ENCODE assay signal across 11 cellular contexts in genomic region chr12:32140867-32141266, GRCh38. TPM values are rescaled to one million over a fixed set of nuclear protein-coding genes. Genes with fewer than 3 reads are reported as not detected.
A peak's percentile ranks its signal among the peaks of the same experiment; 100 is the strongest.
DNase-seq lines count a peak whose midpoint lies in the region; ATAC-seq, FAIRE-seq and TF ChIP-seq lines count a peak whose summit lies in the region.
"Had no signal": no experiment of that assay in that cellular context is flagged by ENCODE, and none has a peak within 500 bp of the region (broad histone marks: within the 10 kb centered on the region; RNA-seq: fewer than 3 reads in every experiment).

No MANE protein-coding gene starts in this region.

- no peak overlapping the region for H2AK5ac ChIP-seq in H1 (ENCODE audit: low read depth, low read length)

- no peak for TF ChIP-seq POLR2A in H1 (IDR thresholded peaks at IDR 0.05; ENCODE audit: control extremely low read depth in 1 of 2, low read depth in 2 of 2, low read length in 2 of 2)

- H3K4me1 Mint-ChIP-seq in GM23338 (peaks cover 46% of the 10 kb centered on the region), neural crest cell (peaks cover 32% of the 10 kb centered on the region)
- peaks cover 12% of the 10 kb centered on the region for H3K4me1 Mint-ChIP-seq in activated CD4-positive, alpha-beta T cell treated with anti-CD3 and anti-CD28 coated beads, Interleukin-2, amount 10 ng/mL, durations not matched to agents 24 days and 14 days

- H4K8ac ChIP-seq in H1 (ENCODE audit: extremely low read depth, insufficient read depth, low read length), result no peak overlapping the region

- TF ChIP-seq CTCF in GM23338 (conservative IDR thresholded peaks at IDR 0.05; ENCODE audit: low read depth in 2 of 2) (no peak), H1 (IDR thresholded peaks at IDR 0.05; ENCODE audit: control extremely low read depth in 1 of 3, insufficient read depth in 1 of 3, low read depth in 1 of 3, low read length in 3 of 3) (no peak), neural crest cell (conservative IDR thresholded peaks at IDR 0.05) (no peak)

- peaks cover 4% of the 10 kb centered on the region; the same call in 1 of the 2 replicates for H3F3A ChIP-seq in GM23338 (replicated peaks; ENCODE audit: low read depth)

- H3K9me2 ChIP-seq in GM23338 (ENCODE audit: insufficient read depth), result no peaks in the 10 kb centered on the region

- no peak for TF ChIP-seq RAD21 in H1 (IDR thresholded peaks at IDR 0.05 in 1 of 2, conservative IDR thresholded peaks at IDR 0.05 in 1 of 2; ENCODE audit: low read depth in 2 of 2, low read length in 2 of 2)

- no peaks in the 10 kb centered on the region for H3K36me3 Mint-ChIP-seq in GM23338 (ENCODE audit: low read depth)
- no peaks in the 10 kb centered on the region for H3K36me3 Mint-ChIP-seq in neural crest cell (ENCODE audit: low read depth)
- H3K36me3 Mint-ChIP-seq in activated CD4-positive, alpha-beta T cell treated with anti-CD3 and anti-CD28 coated beads, Interleukin-2, amount 10 ng/mL, durations not matched to agents 24 days and 14 days (ENCODE audit: low read depth), result no peaks in the 10 kb centered on the region

- no peak overlapping the region for H3K27ac Mint-ChIP-seq in GM23338
- no peak overlapping the region for H3K27ac Mint-ChIP-seq in neural crest cell (ENCODE audit: unreplicated experiment)
- H3K27ac Mint-ChIP-seq in activated CD4-positive, alpha-beta T cell treated with anti-CD3 and anti-CD28 coated beads, Interleukin-2, amount 10 ng/mL, durations not matched to agents 24 days and 14 days, result no peak overlapping the region

- H4K20me1 ChIP-seq in GM23338 (replicated peaks; ENCODE audit: insufficient read depth), result peaks cover 20% of the 10 kb centered on the region
- peaks cover 0 to 5% of the 10 kb centered on the region in 2 experiments for H4K20me1 ChIP-seq in H1 (replicated peaks in 1 of 2; ENCODE audit: control insufficient read depth in 1 of 2, insufficient read depth in 2 of 2, low read length in 2 of 2)

- no peak overlapping the region for H2BK12ac ChIP-seq in H1 (ENCODE audit: low read depth, low read length)

- H3K79me2 ChIP-seq in GM23338 (replicated peaks; ENCODE audit: insufficient read depth), result peaks cover 90% of the 10 kb centered on the region
- H3K79me2 ChIP-seq in H1 (ENCODE audit: control insufficient read depth in 1 of 2, insufficient read depth in 2 of 2, low read length in 2 of 2), result peaks cover 4 to 73% of the 10 kb centered on the region in 2 experiments

- CTCF ChIA-PET in H1 (lab: Charles Lee; ENCODE audit: partially characterized antibody), result interaction anchor here (1.2 to 1.3 kb wide), 3 partner anchors 27 to 488 kb away, joined by 4 read pairs; no protein-coding TSS in a partner anchor

- H3K9ac ChIP-seq in H1 (replicated peaks in 1 of 4; ENCODE audit: extremely low read depth in 1 of 4, low read depth in 3 of 4, low read length in 3 of 4), result no peak overlapping the region

- H3K14ac ChIP-seq in H1 (ENCODE audit: insufficient read length), result no peak overlapping the region

- H2BK120ac ChIP-seq in H1 (replicated peaks; ENCODE audit: low read depth, low read length), result no peak overlapping the region

- 89% methylated on average over 12 of the region's 12 CpGs; no CpG with 5 or more reads in 1 of the 2 experiments for WGBS in H1 (ENCODE audit: extremely low coverage in 1 of 2, insufficient coverage in 1 of 2, insufficient read length in 1 of 2, insufficient replicate concordance in 2 of 2, low coverage in 1 of 2, low lambda C conversion rate in 2 of 2, missing lambda C conversion rate in 1 of 2), 2 experiments

- no peak for DNase-seq in GM23338 (ENCODE audit: low spot score)
- peak; percentile 83 to 90 for DNase-seq in NCI-H446 (lab: John Stamatoyannopoulos, UW)
- DNase-seq in H1 (ENCODE audit: low read depth in 1 of 2, low spot score in 2 of 2), result no peak
- no peak for DNase-seq in neural crest cell (ENCODE audit: low read depth, low spot score)
- DNase-seq in activated CD4-positive, alpha-beta T cell treated with anti-CD3 and anti-CD28 coated beads, Interleukin-2, amount 10 ng/mL, durations not matched to agents 24 days and 14 days, result no peak
- no peak for DNase-seq in NCI-H1417 treated with DMSO at 0.1 percent for 48 hours (lab: John Stamatoyannopoulos, UW)
- DNase-seq: activated naive CD4-positive, alpha-beta T cell treated with Interleukin-2 at 50 U/mL for 16 hours; CD8-positive, alpha-beta memory T cell; NCI-H2107 had no signal

- H2BK20ac ChIP-seq in H1 (ENCODE audit: low read length), result no peak overlapping the region

- ATAC-seq in GM23338 (no peak), GM21526 (IDR thresholded peaks at IDR 0.05; ENCODE audit: low FRiP score, unreplicated experiment) (no peak)

- H3K18ac ChIP-seq in H1 (ENCODE audit: extremely low read depth, low read length), result no peak overlapping the region

- H3K27me3 Mint-ChIP-seq in GM23338 (ENCODE audit: insufficient read depth, low read depth, poor library complexity), result peaks cover 9% of the 10 kb centered on the region
- no peaks in the 10 kb centered on the region for H3K27me3 Mint-ChIP-seq in neural crest cell (ENCODE audit: low read depth)
- peaks cover 17% of the 10 kb centered on the region for H3K27me3 Mint-ChIP-seq in activated CD4-positive, alpha-beta T cell treated with anti-CD3 and anti-CD28 coated beads, Interleukin-2, amount 10 ng/mL, durations not matched to agents 24 days and 14 days
- H3K27me3 Mint-ChIP-seq: CD8-positive, alpha-beta memory T cell had no signal

- H3K27ac ChIP-seq in GM23338 (ENCODE audit: low read depth), result 0 out of 2 replicates have a peak overlapping the region, but pooled peaks have one; percentile 95
- no peak overlapping the region for H3K27ac ChIP-seq in H1 (ENCODE audit: low read depth, low read length)

- no peaks in the 10 kb centered on the region for H3K27me3 ChIP-seq in GM23338 (ENCODE audit: insufficient read depth)
- H3K27me3 ChIP-seq in H1 (replicated peaks in 1 of 4; ENCODE audit: control insufficient read depth in 3 of 4, extremely low read depth in 1 of 4, insufficient read depth in 3 of 4, low read length in 3 of 4), result no peaks in the 10 kb centered on the region

- H4K5ac ChIP-seq in H1 (ENCODE audit: insufficient read length, low read depth, low read length), result no peak overlapping the region

- FAIRE-seq in H1 (lab: Jason Lieb, UNC), result peak; percentile 48
- FAIRE-seq: keratinocyte had no signal

- H3K4me1 ChIP-seq in GM23338 (ENCODE audit: insufficient read depth) (peaks cover 60% of the 10 kb centered on the region), H1 (replicated peaks in 1 of 4; ENCODE audit: control insufficient read depth in 3 of 4, insufficient read depth in 4 of 4, low read length in 3 of 4) (peaks cover 2 to 19% (median 11%) of the 10 kb centered on the region in 4 experiments; a peak in 5 of 7 replicates)

- no peak overlapping the region for H3K23ac ChIP-seq in H1 (ENCODE audit: insufficient read length)

- no peak overlapping the region for H4K91ac ChIP-seq in H1 (replicated peaks; ENCODE audit: insufficient read length, low read length)

- peak overlapping the region; percentile 73 for H3K4me3 Mint-ChIP-seq in GM23338
- H3K4me3 Mint-ChIP-seq in neural crest cell, result peak overlapping the region; percentile 84
- no peak overlapping the region for H3K4me3 Mint-ChIP-seq in activated CD4-positive, alpha-beta T cell treated with anti-CD3 and anti-CD28 coated beads, Interleukin-2, amount 10 ng/mL, durations not matched to agents 24 days and 14 days

- TF ChIP-seq EP300 in H1 (IDR thresholded peaks at IDR 0.05; ENCODE audit: borderline replicate concordance in 1 of 2, low read depth in 2 of 2, low read length in 2 of 2), result no peak

- H3K9me3 ChIP-seq in H1 (ENCODE audit: insufficient read depth in 2 of 2, low read depth in 1 of 2, low read length in 1 of 2), result no peaks in the 10 kb centered on the region

- H2AFZ ChIP-seq in GM23338 (no peak overlapping the region), H1 (ENCODE audit: low read length) (no peak overlapping the region)

- H3K9me3 Mint-ChIP-seq in GM23338, result no peaks in the 10 kb centered on the region
- H3K9me3 Mint-ChIP-seq in neural crest cell, result no peaks in the 10 kb centered on the region
- H3K9me3 Mint-ChIP-seq in activated CD4-positive, alpha-beta T cell treated with anti-CD3 and anti-CD28 coated beads, Interleukin-2, amount 10 ng/mL, durations not matched to agents 24 days and 14 days, result no peaks in the 10 kb centered on the region

- H3K4ac ChIP-seq in H1 (replicated peaks; ENCODE audit: insufficient read length, low read depth, low read length), result no peak overlapping the region

- no peak overlapping the region for H2BK15ac ChIP-seq in H1 (ENCODE audit: low read length)

- H3K4me3 ChIP-seq in GM23338 (0 out of 2 replicates have a peak overlapping the region, but pooled peaks have one; percentile 51), H1 (ENCODE audit: extremely low read depth in 1 of 4, insufficient read depth in 2 of 4, low read depth in 3 of 4, low read length in 4 of 4) (peak overlapping the region in 1 of 4 experiments; percentile 59; a peak in 1 of 8 replicates)

- no peak overlapping the region for H2BK5ac ChIP-seq in H1 (ENCODE audit: low read depth, low read length)

- intact Hi-C loops in activated CD4-positive, alpha-beta T cell treated with anti-CD3 and anti-CD28 coated beads, Interleukin-2, amount 10 ng/mL, durations not matched to agents 24 days and 14 days (cut with micrococcal nuclease), result no loop called here

- peaks cover 3% of the 10 kb centered on the region; the same call in 1 of the 2 replicates for H3K23me2 ChIP-seq in H1 (ENCODE audit: low read depth, low read length)

- H3K36me3 ChIP-seq in GM23338 (ENCODE audit: insufficient read depth), result no peaks in the 10 kb centered on the region
- H3K36me3 ChIP-seq in H1 (ENCODE audit: control insufficient read depth in 2 of 4, insufficient read depth in 4 of 4, low read length in 3 of 4), result no peaks in the 10 kb centered on the region; a peak in 1 of 8 replicates

- POLR2A ChIA-PET in H1 (lab: Charles Lee; ENCODE audit: partially characterized antibody), result interaction anchor here (1.3 to 3.5 kb wide), 3 partner anchors 15 to 34 kb away, joined by 4 to 18 read pairs (median 7); partner anchors contain the start of gene BICD1

- peaks cover 2% of the 10 kb centered on the region; the same call in 1 of the 2 replicates for H3K79me1 ChIP-seq in H1 (ENCODE audit: low read depth, low read length)

- H3K4me2 ChIP-seq in GM23338 (peak overlapping the region; percentile 74), H1 (ENCODE audit: insufficient read depth in 1 of 2, low read depth in 2 of 2, low read length in 2 of 2) (peak overlapping the region in 1 of 2 experiments; percentile 59; a peak in 1 of 4 replicates)

- no peak overlapping the region for H3K56ac ChIP-seq in H1 (replicated peaks; ENCODE audit: insufficient read length, low read depth, low read length)

RNA-seq across cellular contexts. Expression of gene BICD1, which starts 34.2 kb away (rescaled TPM):
- 76.4 and 83.6 TPM in 2 replicates for total RNA-seq in GM23338 (2014; rRNA removed; shearing (Covaris generic))
- polyA plus RNA-seq in GM23338 (2016; fragmentation: Nextera tagmentation; extraction: Ambion mirVana) (46.3 and 59.3 TPM in 2 replicates), H1 (2011; rRNA removed) (34.1 and 40.8 TPM in 2 replicates)
- total RNA-seq in H1 (2021; fragmentation: NEBNext Ultra II Directional; extraction: Animal tissue kit (Norgen Biotek cat#: 25700)), result 54.3 and 58.4 TPM in 2 replicates
- polyA plus RNA-seq in H1 (2011; cell fraction: cytosol; rRNA removed), result 32.1 TPM
- polyA plus RNA-seq in H1 (2011; cell fraction: nucleus; rRNA removed), result 89.8 TPM
- 34.8 to 37.2 TPM (median 35.4 TPM) in 4 replicates for polyA plus RNA-seq in H1 (2012, experiment 1 of 2)
- 6.6 TPM for polyA plus RNA-seq in H1 (2012, experiment 2 of 2)
- 30.6 TPM for polyA plus RNA-seq in H1 (2013, experiment 1 of 2)
- polyA plus RNA-seq in H1 (2013, experiment 2 of 2), result 27.4 TPM
- polyA minus RNA-seq in H1 (2011; rRNA and poly(A)+ RNA removed), result 83.3 and 93.4 TPM in 2 replicates
- 48.6 TPM for polyA minus RNA-seq in H1 (2011; cell fraction: cytosol; rRNA and poly(A)+ RNA removed)
- 189 TPM for polyA minus RNA-seq in H1 (2011; cell fraction: nucleus; rRNA and poly(A)+ RNA removed)
- 49.1 and 49.5 TPM in 2 replicates for total RNA-seq in neural crest cell
- total RNA-seq in activated CD4-positive, alpha-beta T cell treated with anti-CD3 and anti-CD28 coated beads, Interleukin-2, amount 10 ng/mL, durations not matched to agents 24 days and 14 days, result 16.0 and 18.2 TPM in 2 replicates

Comparison
In these comparisons a context has a peak if more than half of its experiments do, and no peak if none do; other contexts are left out.
1. DNase-seq: peak in NCI-H446 (2 of 2); none in GM23338 (single experiment), H1 (0 of 2), neural crest cell (single experiment), activated CD4-positive, alpha-beta T cell treated with anti-CD3 and anti-CD28 coated beads, Interleukin-2, amount 10 ng/mL, durations not matched to agents 24 days and 14 days (single experiment) and NCI-H1417 treated with DMSO at 0.1 percent for 48 hours (single experiment).